ENCODE assay signal across 15 cellular contexts in the genomic region with DNA sequence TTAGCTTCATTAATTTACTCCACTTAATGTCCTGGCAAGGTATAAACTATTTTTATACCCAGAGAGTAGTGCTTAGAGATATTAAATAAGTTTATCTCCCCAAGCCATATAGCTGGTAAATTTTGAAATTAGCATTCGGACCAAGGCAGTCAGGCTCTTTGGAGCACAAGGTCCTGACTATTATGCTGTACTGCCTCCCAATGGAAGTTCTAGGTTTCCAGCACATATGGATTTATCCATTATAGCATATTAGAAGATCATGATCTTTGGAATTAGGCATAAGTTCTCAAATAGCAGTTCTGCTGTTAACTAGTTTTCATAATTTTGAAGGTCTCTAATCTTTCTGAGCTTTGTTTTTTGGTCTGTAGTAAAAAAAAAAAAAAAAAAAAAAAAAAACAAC.
DNase-seq lines count a peak whose midpoint lies in the region; ATAC-seq and TF ChIP-seq lines count a peak whose summit lies in the region.
"Had no signal": no experiment of that assay in that cellular context is flagged by ENCODE, and none has a peak within 500 bp of the region (broad histone marks: within the 10 kb centered on the region; RNA-seq: fewer than 3 reads in every experiment).

No MANE protein-coding gene starts in this region.

- CTCF ChIA-PET in PC-3 (lab: Charles Lee), result no interaction called here
- CTCF ChIA-PET in CD4-positive, alpha-beta memory T cell (lab: Charles Lee; ENCODE audit: partially characterized antibody), result no interaction called here

- TF ChIP-seq CTCF in PC-3 (conservative IDR thresholded peaks at IDR 0.05; ENCODE audit: low read depth, low read length) (peak; percentile 32; the same call in 1 of the 2 replicates), epithelial cell of proximal tubule (conservative IDR thresholded peaks at IDR 0.05; ENCODE audit: low read depth, low read length) (peak; percentile 53)

- H3K27ac Mint-ChIP-seq in CD4-positive, alpha-beta memory T cell, result no peak overlapping the region

- no peaks in the 10 kb centered on the region for H3K36me3 Mint-ChIP-seq in CD4-positive, alpha-beta memory T cell

- H3F3A ChIP-seq in PC-3 (ENCODE audit: low read length, unreplicated experiment), result no peaks in the 10 kb centered on the region

- POLR2A ChIA-PET in PC-3 (lab: Charles Lee; ENCODE audit: unreplicated experiment), result no interaction called here
- POLR2A ChIA-PET in CD4-positive, alpha-beta memory T cell (lab: Charles Lee; ENCODE audit: partially characterized antibody), result no interaction called here

- no peak overlapping the region for H3K9ac ChIP-seq in PC-3 (ENCODE audit: low read length)

- no peaks in the 10 kb centered on the region for H4K20me1 ChIP-seq in PC-3 (ENCODE audit: low read length)

- no peak overlapping the region for H3K4me3 ChIP-seq in PC-3 (ENCODE audit: low read length)
- no peak overlapping the region for H3K4me3 ChIP-seq in epithelial cell of proximal tubule (ENCODE audit: low read depth, low read length)
- no peak overlapping the region for H3K4me3 ChIP-seq in CD4-positive, alpha-beta memory T cell (ENCODE audit: low read length in 2 of 2)
- H3K4me3 ChIP-seq: prostate gland, testis had no signal

- H2AFZ ChIP-seq in PC-3 (ENCODE audit: low read length), result no peak overlapping the region

- H3K9me3 ChIP-seq in PC-3 (ENCODE audit: low read length), result no peaks in the 10 kb centered on the region
- H3K9me3 ChIP-seq in CD4-positive, alpha-beta memory T cell (ENCODE audit: control insufficient read depth in 1 of 2, low read length in 2 of 2), result no peaks in the 10 kb centered on the region
- H3K9me3 ChIP-seq: prostate gland, testis had no signal

- no peaks in the 10 kb centered on the region for H3K79me2 ChIP-seq in PC-3 (ENCODE audit: low read length)

- no peaks in the 10 kb centered on the region for H3K4me1 Mint-ChIP-seq in CD4-positive, alpha-beta memory T cell

- no TSS peak for BruUV-seq in PC-3 (replicated peaks; lab: Mats Ljungman, UMichigan)

- no peaks in the 10 kb centered on the region for H3K36me3 ChIP-seq in PC-3 (ENCODE audit: low read depth, low read length)
- H3K36me3 ChIP-seq in CD4-positive, alpha-beta memory T cell (ENCODE audit: insufficient read depth, low read length), result no peaks in the 10 kb centered on the region
- H3K36me3 ChIP-seq: prostate gland had no signal

- H3K4me1 ChIP-seq in PC-3 (ENCODE audit: insufficient read depth, low read length), result no peaks in the 10 kb centered on the region
- H3K4me1 ChIP-seq in CD4-positive, alpha-beta memory T cell (ENCODE audit: insufficient read depth, low read length), result no peaks in the 10 kb centered on the region
- H3K4me1 ChIP-seq: prostate gland, testis had no signal

- H3K9me3 Mint-ChIP-seq in CD4-positive, alpha-beta memory T cell, result peaks cover 0 to 7% (median under 1%) of the 10 kb centered on the region in 8 donors

- H3K27me3 Mint-ChIP-seq in CD4-positive, alpha-beta memory T cell, result no peaks in the 10 kb centered on the region

- no peak overlapping the region for H3K4me3 Mint-ChIP-seq in CD4-positive, alpha-beta memory T cell

- no peak overlapping the region for H3K27ac ChIP-seq in PC-3 (ENCODE audit: low read length)
- H3K27ac ChIP-seq in CD4-positive, alpha-beta memory T cell (ENCODE audit: low read depth, low read length), result no peak overlapping the region
- H3K27ac ChIP-seq: prostate gland, testis had no signal

- no peaks in the 10 kb centered on the region for H3K9me2 ChIP-seq in PC-3 (replicated peaks; ENCODE audit: low read length)

- intact Hi-C loops in PC-3 (cut with micrococcal nuclease), result loop anchor here (2.0 to 10.0 kb wide), 2 partner anchors 170 to 806 kb away; no protein-coding TSS in a partner anchor
- intact Hi-C loops in CD4-positive, alpha-beta memory T cell (cut with micrococcal nuclease), result no loop called here

- H3K27me3 ChIP-seq in PC-3 (ENCODE audit: low read length), result no peaks in the 10 kb centered on the region
- H3K27me3 ChIP-seq in CD4-positive, alpha-beta memory T cell (ENCODE audit: insufficient read depth, low read length), result no peaks in the 10 kb centered on the region
- H3K27me3 ChIP-seq: testis had no signal

- peak; percentile 31; the same call in 1 of the 2 replicates for ATAC-seq in PC-3
- no peak for ATAC-seq in GM21717 (IDR thresholded peaks at IDR 0.05; ENCODE audit: unreplicated experiment)
- ATAC-seq in HG03565 (IDR thresholded peaks at IDR 0.05; ENCODE audit: unreplicated experiment), result no peak
- ATAC-seq: left lobe of liver had no signal

- H3K4me2 ChIP-seq in PC-3 (ENCODE audit: low read length), result no peak overlapping the region

- DNase-seq in NCI-H2171 treated with DMSO at 0.1 percent for 48 hours (lab: John Stamatoyannopoulos, UW), result peak; percentile 6
- no peak for DNase-seq in NCI-H2171 (lab: John Stamatoyannopoulos, UW)
- peak; percentile 5 for DNase-seq in PC-3
- DNase-seq in epithelial cell of proximal tubule (ENCODE audit: low read depth), result no peak
- peak; percentile 15 for DNase-seq in renal cortical epithelial cell (ENCODE audit: low read depth)
- DNase-seq in CD4-positive, alpha-beta memory T cell, result no peak
- DNase-seq: activated CD4-positive, alpha-beta T cell treated with anti-CD3 and anti-CD28 coated beads for 4 hours; activated gamma-delta T cell treated with Interleukin-2 at 50 U/mL for 16 hours; EL; foreskin fibroblast; testis had no signal

Comparison
In these comparisons a context has a peak if more than half of its experiments do, and no peak if none do; other contexts are left out.
1. DNase-seq: peak in NCI-H2171 treated with DMSO at 0.1 percent for 48 hours (single experiment), PC-3 (single experiment) and renal cortical epithelial cell (single experiment); none in NCI-H2171 (single experiment), epithelial cell of proximal tubule (single experiment) and CD4-positive, alpha-beta memory T cell (0 of 5).